In the genomic region with DNA sequence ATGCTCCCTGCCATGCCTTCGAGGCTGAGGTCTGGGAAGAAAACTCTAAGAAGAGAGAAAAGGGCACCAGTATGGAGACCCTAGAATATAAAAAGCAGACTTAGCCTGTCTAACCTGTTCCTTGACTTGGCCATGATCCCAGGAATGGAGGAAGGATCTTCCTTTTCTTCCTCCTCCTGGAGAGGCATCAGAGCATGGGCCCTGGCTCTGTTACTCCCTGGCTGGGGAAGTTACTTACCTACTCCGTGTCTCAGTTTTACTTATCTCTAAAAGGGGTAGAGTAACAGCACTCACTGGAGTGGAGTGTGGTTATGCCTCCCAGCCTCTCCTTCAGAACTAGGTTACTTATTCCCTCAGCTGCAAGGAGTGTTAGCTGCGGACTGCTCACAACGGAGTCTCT, we compare ENCODE assay signal across 21 cellular contexts.
"Had no signal": no experiment of that assay in that cellular context is flagged by ENCODE, and none has a peak within 500 bp of the region (broad histone marks: within the 10 kb centered on the region; RNA-seq: fewer than 3 reads in every experiment).

No MANE protein-coding gene starts in this region.

- H3K4me1 Mint-ChIP-seq: immature natural killer cell; memory B cell; naive thymus-derived CD4-positive, alpha-beta T cell; stimulated activated effector memory CD8-positive, alpha-beta T cell treated with anti-CD3 and anti-CD28 coated beads, Interleukin-12 subunit alpha, Interleukin-12 subunit beta, amount 100 ng/mL, for 72 hours had no signal

- H3K4me1 ChIP-seq: pancreas, upper lobe of right lung had no signal

- FAIRE-seq: pancreas had no signal

- H3K27ac Mint-ChIP-seq: activated T-cell treated with anti-CD3 and anti-CD28 coated beads, Interleukin-2, amount 50 U/mL, for 72 hours; immature natural killer cell; memory B cell; naive thymus-derived CD4-positive, alpha-beta T cell; stimulated activated effector memory CD8-positive, alpha-beta T cell treated with anti-CD3 and anti-CD28 coated beads, Interleukin-12 subunit alpha, Interleukin-12 subunit beta, amount 100 ng/mL, for 72 hours; T-helper 1 cell treated with Interleukin-12 subunit alpha and Interleukin-12 subunit beta and Interleukin-4 antibody, amounts not matched to agents 30 μg/mL and 1 μg/mL, for 36 hours had no signal

- H3K9me3 ChIP-seq: esophagus squamous epithelium, neutrophil, pancreas, thoracic aorta, upper lobe of right lung had no signal

- H3K27me3 ChIP-seq: pancreas, upper lobe of right lung had no signal

- H3K36me3 Mint-ChIP-seq: memory B cell; stimulated activated effector memory CD8-positive, alpha-beta T cell treated with anti-CD3 and anti-CD28 coated beads, Interleukin-12 subunit alpha, Interleukin-12 subunit beta, amount 100 ng/mL, for 72 hours had no signal

- H3K27ac ChIP-seq: esophagus squamous epithelium, neutrophil, pancreas, thoracic aorta, upper lobe of right lung had no signal

- H3K36me3 ChIP-seq: esophagus squamous epithelium, neutrophil, pancreas, thoracic aorta, upper lobe of right lung had no signal

- DNase-seq: activated CD4-positive, alpha-beta T cell treated with anti-CD3 and anti-CD28 coated beads for 1 hour; activated effector memory CD4-positive, alpha-beta T cell treated with anti-CD3 and anti-CD28 coated beads, Interleukin-2, amount 50 U/mL, for 16 hours; activated naive CD4-positive, alpha-beta T cell treated with anti-CD3 and anti-CD28 coated beads, Interleukin-2, amount 50 U/mL, for 16 hours; activated T-cell treated with anti-CD3 and anti-CD28 coated beads, Interleukin-2, amount 50 U/mL, for 72 hours; aorta; cerebellar nuclear complex; effector CD4-positive, alpha-beta T cell; esophagus squamous epithelium; immature natural killer cell; kidney glomerular epithelial cell; left ventricle myocardium superior; naive thymus-derived CD4-positive, alpha-beta T cell; pancreas; stimulated activated CD4-positive, alpha-beta T cell treated with anti-CD3 and anti-CD28 coated beads, Interleukin-4, amount 100 ng/mL, for 24 hours; upper lobe of right lung had no signal

- H3K4me3 ChIP-seq: esophagus squamous epithelium, pancreas, thoracic aorta, upper lobe of right lung had no signal

- H3K9me3 Mint-ChIP-seq: immature natural killer cell; stimulated activated effector memory CD8-positive, alpha-beta T cell treated with anti-CD3 and anti-CD28 coated beads, Interleukin-12 subunit alpha, Interleukin-12 subunit beta, amount 100 ng/mL, for 72 hours; T-helper 1 cell treated with Interleukin-12 subunit alpha and Interleukin-12 subunit beta and Interleukin-4 antibody, amounts not matched to agents 30 μg/mL and 1 μg/mL, for 36 hours had no signal

- H3K4me3 Mint-ChIP-seq: activated T-cell treated with anti-CD3 and anti-CD28 coated beads, Interleukin-2, amount 50 U/mL, for 72 hours; immature natural killer cell; memory B cell; naive thymus-derived CD4-positive, alpha-beta T cell; stimulated activated effector memory CD8-positive, alpha-beta T cell treated with anti-CD3 and anti-CD28 coated beads, Interleukin-12 subunit alpha, Interleukin-12 subunit beta, amount 100 ng/mL, for 72 hours; T-helper 1 cell treated with Interleukin-12 subunit alpha and Interleukin-12 subunit beta and Interleukin-4 antibody, amounts not matched to agents 30 μg/mL and 1 μg/mL, for 36 hours had no signal

- ATAC-seq: activated T-cell treated with anti-CD3 and anti-CD28 coated beads, Interleukin-2, amount 50 U/mL, for 72 hours; left ventricle myocardium superior; naive thymus-derived CD4-positive, alpha-beta T cell; pancreas; sciatic nerve; stimulated activated effector memory CD8-positive, alpha-beta T cell treated with anti-CD3 and anti-CD28 coated beads, Interleukin-12 subunit alpha, Interleukin-12 subunit beta, amount 100 ng/mL, for 72 hours; upper lobe of right lung had no signal
